Comparison of ENCODE assay signal across 26 cellular contexts in the genomic region with DNA sequence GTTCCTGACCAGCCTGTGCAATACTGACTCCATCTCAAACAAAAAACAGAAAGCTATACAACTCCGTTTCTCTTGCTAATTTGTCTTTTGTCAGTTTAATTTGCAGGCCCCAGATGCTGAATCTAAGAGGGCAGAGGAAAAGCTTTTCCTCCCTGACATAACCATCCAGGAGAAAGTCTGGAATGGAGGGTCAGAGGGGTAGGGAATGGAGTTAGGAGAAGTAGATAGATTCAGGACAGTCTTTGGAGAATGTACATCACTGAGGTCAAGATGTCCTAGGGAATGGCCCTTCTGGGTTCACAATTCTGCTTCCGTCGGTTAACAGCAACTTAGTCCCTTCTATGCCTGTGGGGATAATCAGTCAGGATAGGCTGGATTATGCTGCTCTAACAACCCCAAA.
"Had no signal": no experiment of that assay in that cellular context is flagged by ENCODE, and none has a peak within 500 bp of the region (broad histone marks: within the 10 kb centered on the region; RNA-seq: fewer than 3 reads in every experiment).

No MANE protein-coding gene starts in this region.

- DNase-seq: activated B cell treated with CpG ODN at 0.5 μM for 24 hours; activated CD4-positive, alpha-beta T cell treated with anti-CD3 and anti-CD28 coated beads for 1 hour; activated CD4-positive, alpha-beta T cell treated with anti-CD3 and anti-CD28 coated beads, Interleukin-2, amount 10 ng/mL, durations not matched to agents 24 days and 14 days; activated CD4-positive, alpha-beta T cell treated with anti-CD3 and anti-CD28 coated beads, Interleukin-2, amount 50 U/mL, for 48 hours; activated CD8-positive, alpha-beta memory T cell treated with anti-CD3 and anti-CD28 coated beads for 24 hours; activated gamma-delta T cell; activated naive CD4-positive, alpha-beta T cell treated with anti-CD3 and anti-CD28 coated beads for 36 hours; activated T-cell treated with anti-CD3 and anti-CD28 coated beads for 4 hours; activated T-cell treated with anti-CD3 and anti-CD28 coated beads, Interleukin-2, amount 50 U/mL, for 48 hours; cerebellar nuclear complex; NCI-H1092; NCI-H1417 treated with DMSO at 0.1 percent for 48 hours; NCI-H1694 treated with DMSO at 0.1 percent for 48 hours; NCI-H2081; NCI-H510A treated with DMSO at 0.1 percent for 48 hours; NCI-H69; NK-92 treated with Interleukin-12 subunit alpha and Interleukin-12 subunit beta, amount 100 ng/mL, for 24 hours; SHP77; SW 1271 had no signal

- H3K4me2 ChIP-seq: KMS-11 had no signal

- ATAC-seq: activated T-helper 17 cell treated with anti-CD3 and anti-CD28 coated beads, Interleukin-2, amount 50 U/mL, for 72 hours; SK-N-SH treated with all-trans-retinoic acid at 6 μM for 48 hours had no signal

- H3K4me3 ChIP-seq: SJSA1 had no signal

- H3K9me3 ChIP-seq: SJSA1 had no signal

- H3K27me3 Mint-ChIP-seq: activated B cell treated with CpG ODN at 0.5 μM for 24 hours; activated CD4-positive, alpha-beta T cell treated with anti-CD3 and anti-CD28 coated beads, Interleukin-2, amount 10 ng/mL, durations not matched to agents 24 days and 14 days; activated naive CD8-positive, alpha-beta T cell; activated T-helper 17 cell treated with anti-CD3 and anti-CD28 coated beads, Interleukin-2, amount 50 U/mL, for 72 hours had no signal

- H3K27ac Mint-ChIP-seq: activated B cell treated with CpG ODN at 0.5 μM for 24 hours; activated CD4-positive, alpha-beta T cell treated with anti-CD3 and anti-CD28 coated beads, Interleukin-2, amount 10 ng/mL, durations not matched to agents 24 days and 14 days; activated naive CD4-positive, alpha-beta T cell treated with anti-CD3 and anti-CD28 coated beads for 36 hours; activated naive CD8-positive, alpha-beta T cell; activated T-helper 17 cell treated with anti-CD3 and anti-CD28 coated beads, Interleukin-2, amount 50 U/mL, for 72 hours; T-helper 2 cell treated with Interferon-gamma antibody and Interleukin-4, amounts not matched to agents 5 μg/mL and 100 μg/mL, for 36 hours had no signal

- H3K27ac ChIP-seq: KMS-11, SJSA1 had no signal

- H3K9ac ChIP-seq: KMS-11 had no signal

- H3K4me3 Mint-ChIP-seq: activated B cell treated with CpG ODN at 0.5 μM for 24 hours; activated CD4-positive, alpha-beta T cell treated with anti-CD3 and anti-CD28 coated beads, Interleukin-2, amount 10 ng/mL, durations not matched to agents 24 days and 14 days; activated naive CD4-positive, alpha-beta T cell treated with anti-CD3 and anti-CD28 coated beads for 36 hours; activated naive CD8-positive, alpha-beta T cell; activated T-helper 17 cell treated with anti-CD3 and anti-CD28 coated beads, Interleukin-2, amount 50 U/mL, for 72 hours; T-helper 2 cell treated with Interferon-gamma antibody and Interleukin-4, amounts not matched to agents 5 μg/mL and 100 μg/mL, for 36 hours had no signal

- H3K27me3 ChIP-seq: SJSA1 had no signal

- FAIRE-seq: RCC 7860 had no signal

- H3K9me3 Mint-ChIP-seq: activated B cell treated with CpG ODN at 0.5 μM for 24 hours; activated CD4-positive, alpha-beta T cell treated with anti-CD3 and anti-CD28 coated beads, Interleukin-2, amount 10 ng/mL, durations not matched to agents 24 days and 14 days; activated naive CD4-positive, alpha-beta T cell treated with anti-CD3 and anti-CD28 coated beads for 36 hours; activated T-helper 17 cell treated with anti-CD3 and anti-CD28 coated beads, Interleukin-2, amount 50 U/mL, for 72 hours; T-helper 2 cell treated with Interferon-gamma antibody and Interleukin-4, amounts not matched to agents 5 μg/mL and 100 μg/mL, for 36 hours had no signal
